Comparison of ENCODE assay signal across 1 cellular context in the genomic region with DNA sequence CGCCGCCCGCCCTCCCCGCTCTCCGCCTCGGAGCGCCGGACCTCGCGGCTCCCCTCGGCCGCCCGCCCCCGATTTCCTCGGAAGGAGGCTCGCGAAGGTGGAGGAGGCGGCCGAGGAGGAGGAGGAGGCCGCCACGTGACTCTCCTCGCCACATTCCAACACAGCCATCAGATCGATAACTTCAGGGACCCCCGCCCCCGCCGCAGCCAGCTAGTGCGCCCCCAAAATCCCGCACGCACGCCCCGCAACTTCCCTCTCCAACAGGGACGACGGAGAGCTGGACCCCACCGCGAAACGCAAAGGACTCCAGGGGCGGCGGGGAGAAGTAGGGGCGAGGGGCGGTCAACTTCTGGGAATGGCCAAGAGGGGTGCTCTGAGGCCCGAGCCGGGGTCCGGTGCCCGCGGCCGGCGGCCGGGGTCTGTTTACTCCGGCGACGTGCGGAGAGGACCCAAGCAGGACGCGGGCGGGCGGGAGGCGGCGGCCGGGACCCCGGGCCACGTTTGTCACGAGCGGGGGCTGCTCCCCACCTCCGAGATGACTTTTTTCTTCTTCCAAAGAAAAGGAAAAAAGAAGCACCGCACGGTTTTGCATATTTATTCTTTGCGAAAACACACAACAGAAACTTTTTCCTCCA.
TF ChIP-seq lines count a peak whose summit lies in the region.

No MANE protein-coding gene starts in this region.

TF ChIP-seq in IMR-90, 13 proteins besides CTCF, POLR2A, EP300 and RAD21 (continued from another document):
- TF ChIP-seq RCOR1 (IDR thresholded peaks at IDR 0.05; ENCODE audit: insufficient replicate concordance, low read length) (no peak), CHD1 (IDR thresholded peaks at IDR 0.05; ENCODE audit: low read depth, low read length) (no peak), NFE2L2 (IDR thresholded peaks at IDR 0.05; ENCODE audit: low read depth, low read length) (no peak)
- TF ChIP-seq, protein P1, sequence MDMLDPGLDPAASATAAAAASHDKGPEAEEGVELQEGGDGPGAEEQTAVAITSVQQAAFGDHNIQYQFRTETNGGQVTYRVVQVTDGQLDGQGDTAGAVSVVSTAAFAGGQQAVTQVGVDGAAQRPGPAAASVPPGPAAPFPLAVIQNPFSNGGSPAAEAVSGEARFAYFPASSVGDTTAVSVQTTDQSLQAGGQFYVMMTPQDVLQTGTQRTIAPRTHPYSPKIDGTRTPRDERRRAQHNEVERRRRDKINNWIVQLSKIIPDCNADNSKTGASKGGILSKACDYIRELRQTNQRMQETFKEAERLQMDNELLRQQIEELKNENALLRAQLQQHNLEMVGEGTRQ (IDR thresholded peaks at IDR 0.05; ENCODE audit: low read depth, low read length), result peak; percentile 71
